8 cellular contexts compared by ENCODE assay signal in genomic region chr17:64262125-64262421, GRCh38. TPM values are rescaled to one million over a fixed set of nuclear protein-coding genes. Genes with fewer than 3 reads are reported as not detected.
A peak's percentile ranks its signal among the peaks of the same experiment; 100 is the strongest.
DNase-seq lines count a peak whose midpoint lies in the region; ATAC-seq, FAIRE-seq and TF ChIP-seq lines count a peak whose summit lies in the region.

No MANE protein-coding gene starts in this region.

- ATAC-seq in PC-3 (peak; percentile 2), GM21367 (IDR thresholded peaks at IDR 0.05; ENCODE audit: unreplicated experiment) (no peak), GM18517 (IDR thresholded peaks at IDR 0.05; ENCODE audit: unreplicated experiment) (no peak)

- intact Hi-C loops in PC-3 (cut with micrococcal nuclease) = loop anchor here (2.0 to 5.0 kb wide), 4 partner anchors 17 to 115 kb away; no protein-coding TSS in a partner anchor
- intact Hi-C loops in esophagus squamous epithelium (cut with DNase I) = no loop called here
- intact Hi-C loops in ovary (cut with DNase I) = loop anchor here in 2 of 4 donors (5.0 to 10.0 kb wide), 2 partner anchors 115 to 117 kb away; no protein-coding TSS in a partner anchor

- 0 out of 2 replicates have a peak overlapping the region, but pooled peaks have one; percentile 1 for H3K27ac ChIP-seq in PC-3 (ENCODE audit: low read length)
- H3K27ac ChIP-seq in esophagus squamous epithelium = peak overlapping the region; percentile 90 to 97 (median 93)
- no peak overlapping the region for H3K27ac ChIP-seq in ovary

- H3K36me3 ChIP-seq in PC-3 (ENCODE audit: low read depth, low read length) (no peaks in the 10 kb centered on the region), esophagus squamous epithelium (no peaks in the 10 kb centered on the region), ovary (no peaks in the 10 kb centered on the region)

- TF ChIP-seq CTCF in PC-3 (conservative IDR thresholded peaks at IDR 0.05; ENCODE audit: low read depth, low read length) (no peak), esophagus squamous epithelium (IDR thresholded peaks at IDR 0.05) (no peak), ovary (IDR thresholded peaks at IDR 0.05) (no peak)

- H3K4me3 ChIP-seq in PC-3 (ENCODE audit: low read length) (peak overlapping the region; percentile 78), esophagus squamous epithelium (peak overlapping the region; percentile 83 to 99 (median 88)), ovary (peak overlapping the region; percentile 88)

- DNase-seq in GM12891 (ENCODE audit: insufficient read length, low spot score) = no peak
- no peak for DNase-seq in PC-3
- no peak for DNase-seq in esophagus squamous epithelium (lab: John Stamatoyannopoulos, UW)
- no peak for DNase-seq in ovary
- no peak for DNase-seq in HTR-8/SVneo (ENCODE audit: insufficient read length, low spot score)
- no peak for DNase-seq in DMS153 (lab: John Stamatoyannopoulos, UW)

- peak overlapping the region; percentile 89 for H3K4me2 ChIP-seq in PC-3 (ENCODE audit: low read length)

- peaks cover 28% of the 10 kb centered on the region for H3K4me1 ChIP-seq in PC-3 (ENCODE audit: insufficient read depth, low read length)
- H3K4me1 ChIP-seq in esophagus squamous epithelium = peaks cover 9 to 49% (median 25%) of the 10 kb centered on the region in 3 donors
- H3K4me1 ChIP-seq in ovary (ENCODE audit: insufficient read depth) = peaks cover 5% of the 10 kb centered on the region

- POLR2A ChIA-PET in PC-3 (lab: Charles Lee; ENCODE audit: unreplicated experiment) = interaction anchor here (0.6 kb wide), 2 partner anchors 132 to 180 kb away, joined by 3 read pairs; partner anchors contain the start of gene ERN1

- peak overlapping the region; percentile 69 for H2AFZ ChIP-seq in PC-3 (ENCODE audit: low read length)

- TSS peak; percentile 48 for BruUV-seq in PC-3 (replicated peaks; lab: Mats Ljungman, UMichigan)

- no peaks in the 10 kb centered on the region for H3K9me3 ChIP-seq in PC-3 (ENCODE audit: low read length)
- no peaks in the 10 kb centered on the region for H3K9me3 ChIP-seq in esophagus squamous epithelium
- H3K9me3 ChIP-seq in ovary = no peaks in the 10 kb centered on the region

- WGBS in esophagus squamous epithelium, 2 donors = 11 to 15% methylated on average over 8 to 9 of the region's 9 CpGs
- 20 to 21% (median 20%) methylated on average over 9 of the region's 9 CpGs for WGBS in ovary, 3 donors

- 0 out of 2 replicates have a peak, but pooled peaks cover 4% of the 10 kb centered on the region for H4K20me1 ChIP-seq in PC-3 (ENCODE audit: low read length)

- no peak for TF ChIP-seq POLR2A in GM12891 (IDR thresholded peaks at IDR 0.05; ENCODE audit: low read depth, low read length)
- no peak for TF ChIP-seq POLR2A in esophagus squamous epithelium (IDR thresholded peaks at IDR 0.05)
- no peak for TF ChIP-seq POLR2A in ovary (IDR thresholded peaks at IDR 0.05)

- peak overlapping the region; percentile 84 for H3K9ac ChIP-seq in PC-3 (ENCODE audit: low read length)

- no peaks in the 10 kb centered on the region for H3K27me3 ChIP-seq in PC-3 (ENCODE audit: low read length)
- no peaks in the 10 kb centered on the region for H3K27me3 ChIP-seq in esophagus squamous epithelium
- no peaks in the 10 kb centered on the region for H3K27me3 ChIP-seq in ovary

- TF ChIP-seq EP300 in ovary (IDR thresholded peaks at IDR 0.05) = no peak

- no peaks in the 10 kb centered on the region for H3K9me2 ChIP-seq in PC-3 (replicated peaks; ENCODE audit: low read length)

- H3F3A ChIP-seq in PC-3 (ENCODE audit: low read length, unreplicated experiment) = no peaks in the 10 kb centered on the region

- CTCF ChIA-PET in PC-3 (lab: Charles Lee) = interaction anchor here (0.6 to 0.9 kb wide), 2 partner anchors 20 to 117 kb away, joined by 4 to 5 read pairs; no protein-coding TSS in a partner anchor

- peaks cover 58% of the 10 kb centered on the region for H3K79me2 ChIP-seq in PC-3 (ENCODE audit: low read length)

- FAIRE-seq in GM12891 (lab: Jason Lieb, UNC) = peak; percentile 5
- FAIRE-seq in HTR-8/SVneo (lab: Jason Lieb, UNC) = no peak

TF ChIP-seq in GM12891, 5 proteins besides CTCF, POLR2A, EP300 and RAD21:
- TF ChIP-seq POU2F2 (IDR thresholded peaks at IDR 0.05; ENCODE audit: low read depth, low read length) = no peak
- TF ChIP-seq PAX5 (IDR thresholded peaks at IDR 0.05; ENCODE audit: insufficient read depth, low read length, severe bottlenecking) = no peak
- TF ChIP-seq TAF1 (IDR thresholded peaks at IDR 0.05; ENCODE audit: low read depth, low read length) = no peak
- no peak for TF ChIP-seq POLR2AphosphoS5 (IDR thresholded peaks at IDR 0.05; ENCODE audit: low read depth, low read length)
- TF ChIP-seq SPI1 (IDR thresholded peaks at IDR 0.05; ENCODE audit: low read depth, low read length) = no peak

RNA-seq across cellular contexts. Expression of gene TEX2, which starts 1.0 kb away (rescaled TPM):
- polyA plus RNA-seq in GM12891 (2012; ENCODE audit: low read depth, missing spikeins) = 5.0 TPM
- total RNA-seq in PC-3 (2014; rRNA removed) (44.2 and 50.5 TPM in 2 replicates), esophagus squamous epithelium (10 to 100 TPM; 25.5 to 33.0 (median 29.7) TPM), ovary (10 to 100 TPM; 20.9 to 36.7 (median 31.7) TPM)
- polyA plus RNA-seq in ovary = 10 to 100 TPM; 13.9 to 31.4 TPM

Comparison
In these comparisons a context has a peak if more than half of its experiments do, and no peak if none do; other contexts are left out.
1. H3K27ac ChIP-seq: peak in PC-3 (single experiment) and esophagus squamous epithelium (4 of 4); none in ovary (0 of 2).
2. Peak in every context shown above with its lines, with median percentiles within 50 percentile points of each other: H3K4me3 ChIP-seq.